ENCODE assay signal across 3 cellular contexts in genomic region chr1:45643978-45644377, GRCh38.
A peak's percentile ranks its signal among the peaks of the same experiment; 100 is the strongest.
TF ChIP-seq lines count a peak whose summit lies in the region.

No MANE protein-coding gene starts in this region.

TF ChIP-seq in Ishikawa, 13 proteins besides CTCF, POLR2A, EP300 and RAD21:
- peak; percentile 38; the same call in 1 of the 2 replicates for TF ChIP-seq TEAD4 (IDR thresholded peaks at IDR 0.05)
- no peak for TF ChIP-seq CREB1 (IDR thresholded peaks at IDR 0.05; ENCODE audit: low read depth)
TF ChIP-seq in Ishikawa: peak in this region for 1.

TF ChIP-seq in GM12878, 131 proteins besides CTCF, POLR2A, EP300 and RAD21:
- TF ChIP-seq EGR1 (IDR thresholded peaks at IDR 0.05; ENCODE audit: borderline replicate concordance in 1 of 2, low read depth in 2 of 2, low read length in 2 of 2) (no peak), EZH2 (IDR thresholded peaks at IDR 0.05; ENCODE audit: borderline replicate concordance, control insufficient read depth, low read depth, low read length) (no peak), BCLAF1 (IDR thresholded peaks at IDR 0.05) (no peak), GATAD2B (conservative IDR thresholded peaks at IDR 0.05; ENCODE audit: low read depth) (no peak), MEF2A (IDR thresholded peaks at IDR 0.05; ENCODE audit: insufficient read depth, low read depth, low read length) (no peak), TCF3 (IDR thresholded peaks at IDR 0.05; ENCODE audit: borderline replicate concordance, insufficient read depth, low read depth, low read length) (no peak), NFIC (IDR thresholded peaks at IDR 0.05; ENCODE audit: low read depth, low read length) (no peak)
- TF ChIP-seq, protein P1, sequence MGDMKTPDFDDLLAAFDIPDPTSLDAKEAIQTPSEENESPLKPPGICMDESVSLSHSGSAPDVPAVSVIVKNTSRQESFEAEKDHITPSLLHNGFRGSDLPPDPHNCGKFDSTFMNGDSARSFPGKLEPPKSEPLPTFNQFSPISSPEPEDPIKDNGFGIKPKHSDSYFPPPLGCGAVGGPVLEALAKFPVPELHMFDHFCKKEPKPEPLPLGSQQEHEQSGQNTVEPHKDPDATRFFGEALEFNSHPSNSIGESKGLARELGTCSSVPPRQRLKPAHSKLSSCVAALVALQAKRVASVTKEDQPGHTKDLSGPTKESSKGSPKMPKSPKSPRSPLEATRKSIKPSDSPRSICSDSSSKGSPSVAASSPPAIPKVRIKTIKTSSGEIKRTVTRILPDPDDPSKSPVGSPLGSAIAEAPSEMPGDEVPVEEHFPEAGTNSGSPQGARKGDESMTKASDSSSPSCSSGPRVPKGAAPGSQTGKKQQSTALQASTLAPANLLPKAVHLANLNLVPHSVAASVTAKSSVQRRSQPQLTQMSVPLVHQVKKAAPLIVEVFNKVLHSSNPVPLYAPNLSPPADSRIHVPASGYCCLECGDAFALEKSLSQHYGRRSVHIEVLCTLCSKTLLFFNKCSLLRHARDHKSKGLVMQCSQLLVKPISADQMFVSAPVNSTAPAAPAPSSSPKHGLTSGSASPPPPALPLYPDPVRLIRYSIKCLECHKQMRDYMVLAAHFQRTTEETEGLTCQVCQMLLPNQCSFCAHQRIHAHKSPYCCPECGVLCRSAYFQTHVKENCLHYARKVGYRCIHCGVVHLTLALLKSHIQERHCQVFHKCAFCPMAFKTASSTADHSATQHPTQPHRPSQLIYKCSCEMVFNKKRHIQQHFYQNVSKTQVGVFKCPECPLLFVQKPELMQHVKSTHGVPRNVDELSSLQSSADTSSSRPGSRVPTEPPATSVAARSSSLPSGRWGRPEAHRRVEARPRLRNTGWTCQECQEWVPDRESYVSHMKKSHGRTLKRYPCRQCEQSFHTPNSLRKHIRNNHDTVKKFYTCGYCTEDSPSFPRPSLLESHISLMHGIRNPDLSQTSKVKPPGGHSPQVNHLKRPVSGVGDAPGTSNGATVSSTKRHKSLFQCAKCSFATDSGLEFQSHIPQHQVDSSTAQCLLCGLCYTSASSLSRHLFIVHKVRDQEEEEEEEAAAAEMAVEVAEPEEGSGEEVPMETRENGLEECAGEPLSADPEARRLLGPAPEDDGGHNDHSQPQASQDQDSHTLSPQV (IDR thresholded peaks at IDR 0.05) = no peak

TF ChIP-seq in HepG2, 621 proteins besides CTCF, POLR2A, EP300 and RAD21:
- TF ChIP-seq REXO4 (CRISPR knock-in tag; IDR thresholded peaks at IDR 0.05; ENCODE audit: borderline replicate concordance) = no peak
- no peak for TF ChIP-seq KLF15 (CRISPR knock-in tag; IDR thresholded peaks at IDR 0.05; ENCODE audit: borderline replicate concordance)
- TF ChIP-seq, protein P2, sequence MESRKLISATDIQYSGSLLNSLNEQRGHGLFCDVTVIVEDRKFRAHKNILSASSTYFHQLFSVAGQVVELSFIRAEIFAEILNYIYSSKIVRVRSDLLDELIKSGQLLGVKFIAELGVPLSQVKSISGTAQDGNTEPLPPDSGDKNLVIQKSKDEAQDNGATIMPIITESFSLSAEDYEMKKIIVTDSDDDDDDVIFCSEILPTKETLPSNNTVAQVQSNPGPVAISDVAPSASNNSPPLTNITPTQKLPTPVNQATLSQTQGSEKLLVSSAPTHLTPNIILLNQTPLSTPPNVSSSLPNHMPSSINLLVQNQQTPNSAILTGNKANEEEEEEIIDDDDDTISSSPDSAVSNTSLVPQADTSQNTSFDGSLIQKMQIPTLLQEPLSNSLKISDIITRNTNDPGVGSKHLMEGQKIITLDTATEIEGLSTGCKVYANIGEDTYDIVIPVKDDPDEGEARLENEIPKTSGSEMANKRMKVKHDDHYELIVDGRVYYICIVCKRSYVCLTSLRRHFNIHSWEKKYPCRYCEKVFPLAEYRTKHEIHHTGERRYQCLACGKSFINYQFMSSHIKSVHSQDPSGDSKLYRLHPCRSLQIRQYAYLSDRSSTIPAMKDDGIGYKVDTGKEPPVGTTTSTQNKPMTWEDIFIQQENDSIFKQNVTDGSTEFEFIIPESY (CRISPR knock-in tag; IDR thresholded peaks at IDR 0.05) = no peak
- TF ChIP-seq ZNF775 (CRISPR knock-in tag; IDR thresholded peaks at IDR 0.05; ENCODE audit: borderline replicate concordance) = no peak
- no peak for TF ChIP-seq ZNF292 (CRISPR knock-in tag; IDR thresholded peaks at IDR 0.05; ENCODE audit: borderline replicate concordance, low read depth)
- TF ChIP-seq RFX5 (IDR thresholded peaks at IDR 0.05; ENCODE audit: low read depth, low read length) = no peak
- TF ChIP-seq HDAC6 (IDR thresholded peaks at IDR 0.05; ENCODE audit: low read depth, low read length) = no peak
- TF ChIP-seq GTF2F1 (IDR thresholded peaks at IDR 0.05; ENCODE audit: low read length) = no peak
- peak; percentile 47 for TF ChIP-seq STAG1 (CRISPR knock-in tag; IDR thresholded peaks at IDR 0.05)
- no peak for TF ChIP-seq HMGXB3 (CRISPR knock-in tag; IDR thresholded peaks at IDR 0.05; ENCODE audit: borderline replicate concordance)
- no peak for TF ChIP-seq ZEB1 (IDR thresholded peaks at IDR 0.05; ENCODE audit: insufficient replicate concordance, low read depth)
- TF ChIP-seq, protein P3, sequence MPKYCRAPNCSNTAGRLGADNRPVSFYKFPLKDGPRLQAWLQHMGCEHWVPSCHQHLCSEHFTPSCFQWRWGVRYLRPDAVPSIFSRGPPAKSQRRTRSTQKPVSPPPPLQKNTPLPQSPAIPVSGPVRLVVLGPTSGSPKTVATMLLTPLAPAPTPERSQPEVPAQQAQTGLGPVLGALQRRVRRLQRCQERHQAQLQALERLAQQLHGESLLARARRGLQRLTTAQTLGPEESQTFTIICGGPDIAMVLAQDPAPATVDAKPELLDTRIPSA (CRISPR knock-in tag; IDR thresholded peaks at IDR 0.05; ENCODE audit: borderline replicate concordance) = no peak
- no peak for TF ChIP-seq NCOA2 (CRISPR knock-in tag; IDR thresholded peaks at IDR 0.05)
- peak; percentile 67 for TF ChIP-seq TEAD3 (CRISPR knock-in tag; optimal IDR thresholded peaks at IDR 0.05; ENCODE audit: borderline replicate concordance)
- TF ChIP-seq SOX13 (IDR thresholded peaks at IDR 0.05) = no peak
- peak in 1 of 2 experiments; percentile 20; a peak in 2 of 4 replicates for TF ChIP-seq SOX13 (CRISPR knock-in tag; conservative IDR thresholded peaks at IDR 0.05 in 1 of 2, IDR thresholded peaks at IDR 0.05 in 1 of 2)
- peak; percentile 65 for TF ChIP-seq ELF3 (CRISPR knock-in tag; IDR thresholded peaks at IDR 0.05)
- TF ChIP-seq YEATS4 (CRISPR knock-in tag; IDR thresholded peaks at IDR 0.05; ENCODE audit: borderline replicate concordance) = no peak
- TF ChIP-seq NR2F1 (CRISPR knock-in tag; IDR thresholded peaks at IDR 0.05) = no peak
